Comparison of ENCODE assay signal across 1 cellular context in the genomic region with DNA sequence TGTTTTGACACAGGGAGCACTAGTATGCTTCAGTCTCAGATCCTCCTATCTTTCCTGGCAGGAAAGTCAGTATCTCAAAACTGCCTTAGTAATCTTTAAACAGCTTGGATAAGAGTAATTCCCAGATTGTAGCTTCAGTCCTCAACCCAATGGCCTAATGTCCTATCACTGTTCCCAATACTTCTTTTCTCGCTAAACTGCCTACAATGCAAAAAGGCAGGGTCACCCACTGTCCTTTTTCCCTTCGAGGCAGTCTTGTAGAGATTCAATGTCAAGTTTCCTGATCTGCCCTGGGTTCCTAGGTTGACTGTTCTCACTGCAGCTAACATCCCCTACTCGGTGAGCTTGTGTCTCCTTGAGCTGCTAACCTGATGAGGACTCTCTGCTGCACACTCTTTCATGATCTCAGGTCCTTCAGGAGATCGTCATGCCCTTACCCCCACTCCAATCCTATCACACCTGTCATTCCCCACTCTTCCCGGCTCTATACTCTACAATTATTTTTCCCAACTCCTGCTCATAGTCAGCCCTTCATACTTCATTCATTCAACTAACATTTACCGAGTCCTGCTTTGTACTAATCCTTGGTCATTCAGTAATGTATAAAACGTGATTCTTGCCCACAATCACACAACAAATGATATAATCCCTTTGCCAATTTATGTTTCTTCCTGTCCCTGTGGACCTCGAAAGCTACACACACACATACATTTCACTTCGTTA.
TF ChIP-seq lines count a peak whose summit lies in the region.

No MANE protein-coding gene starts in this region.

TF ChIP-seq in HEK293, 187 proteins besides CTCF, POLR2A, EP300 and RAD21:
- TF ChIP-seq SCRT1 (tag by site-specific recombination; IDR thresholded peaks at IDR 0.05; ENCODE audit: borderline replicate concordance) (peak; percentile 17; the same call in 1 of the 2 replicates), ZNF26 (tag by site-specific recombination; IDR thresholded peaks at IDR 0.05) (no peak), ZNF791 (tag by site-specific recombination; IDR thresholded peaks at IDR 0.05) (no peak), BCL11A (tag by site-specific recombination; IDR thresholded peaks at IDR 0.05; ENCODE audit: low read depth) (no peak), ZBTB17 (tag by site-specific recombination; IDR thresholded peaks at IDR 0.05) (peak; percentile 98), ZNF335 (tag by site-specific recombination; conservative IDR thresholded peaks at IDR 0.05) (peak; percentile 33; the same call in 1 of the 2 replicates), INSM2 (tag by site-specific recombination; IDR thresholded peaks at IDR 0.05) (no peak), ZNF10 (tag by site-specific recombination; IDR thresholded peaks at IDR 0.05) (0 out of 2 replicates have a peak, but pooled peaks have one; percentile 20), ZNF707 (tag by site-specific recombination; IDR thresholded peaks at IDR 0.05) (no peak)
